ENCODE assay signal across 11 cellular contexts in genomic region chr1:61887076-61887867, GRCh38.
DNase-seq lines count a peak whose midpoint lies in the region; ATAC-seq and TF ChIP-seq lines count a peak whose summit lies in the region.
"Had no signal": no experiment of that assay in that cellular context is flagged by ENCODE, and none has a peak within 500 bp of the region (broad histone marks: within the 10 kb centered on the region; RNA-seq: fewer than 3 reads in every experiment).

No MANE protein-coding gene starts in this region.

- DNase-seq in HT-29 (ENCODE audit: low spot score): peak; percentile 31
- DNase-seq in NCI-H2227 treated with DMSO at 0.1 percent for 48 hours (lab: John Stamatoyannopoulos, UW): peak; percentile 13
- DNase-seq in osteocyte (ENCODE audit: extremely low spot score, unreplicated experiment): no peak
- DNase-seq in activated naive CD4-positive, alpha-beta T cell treated with anti-CD3 and anti-CD28 coated beads, Interleukin-2, amount 50 U/mL, for 72 hours (ENCODE audit: low spot score in 2 of 2): no peak
- DNase-seq: naive B cell, NCI-H146, spleen had no signal

- TF ChIP-seq CTCF in osteocyte (IDR thresholded peaks at IDR 0.05): no peak

- peaks cover 33% of the 10 kb centered on the region for H3K4me1 Mint-ChIP-seq in osteocyte (ENCODE audit: unreplicated experiment)
- H3K4me1 Mint-ChIP-seq: naive B cell had no signal

- ATAC-seq in esophagus mucosa: peak; percentile 53
- no peak for ATAC-seq in GM21447 (IDR thresholded peaks at IDR 0.05; ENCODE audit: unreplicated experiment)
- ATAC-seq in activated naive CD4-positive, alpha-beta T cell treated with anti-CD3 and anti-CD28 coated beads, Interleukin-2, amount 50 U/mL, for 72 hours: no peak
- no peak for ATAC-seq in GM21367 (IDR thresholded peaks at IDR 0.05; ENCODE audit: unreplicated experiment)
- ATAC-seq in GM19463 (IDR thresholded peaks at IDR 0.05; ENCODE audit: unreplicated experiment): no peak

- peaks cover 3% of the 10 kb centered on the region for H3K9me3 Mint-ChIP-seq in osteocyte (ENCODE audit: unreplicated experiment)
- H3K9me3 Mint-ChIP-seq in activated naive CD4-positive, alpha-beta T cell treated with anti-CD3 and anti-CD28 coated beads, Interleukin-2, amount 50 U/mL, for 72 hours: peaks cover 5 to 6% of the 10 kb centered on the region in 2 donors

- peak overlapping the region; percentile 6 for H3K4me3 Mint-ChIP-seq in osteocyte (ENCODE audit: unreplicated experiment)

- H3K27me3 Mint-ChIP-seq in osteocyte (ENCODE audit: unreplicated experiment): no peaks in the 10 kb centered on the region
- H3K27me3 Mint-ChIP-seq: naive B cell had no signal

- H3K27ac Mint-ChIP-seq in osteocyte (ENCODE audit: unreplicated experiment): peak overlapping the region; percentile 60
- no peak overlapping the region for H3K27ac Mint-ChIP-seq in activated naive CD4-positive, alpha-beta T cell treated with anti-CD3 and anti-CD28 coated beads, Interleukin-2, amount 50 U/mL, for 72 hours

- H3K36me3 Mint-ChIP-seq in osteocyte (ENCODE audit: unreplicated experiment): peaks cover 6% of the 10 kb centered on the region
- peaks cover 10 to 20% of the 10 kb centered on the region in 2 donors for H3K36me3 Mint-ChIP-seq in activated naive CD4-positive, alpha-beta T cell treated with anti-CD3 and anti-CD28 coated beads, Interleukin-2, amount 50 U/mL, for 72 hours

Comparison
In these comparisons a context has a peak if more than half of its experiments do, and no peak if none do; other contexts are left out.
1. DNase-seq: peak in HT-29 (single experiment) and NCI-H2227 treated with DMSO at 0.1 percent for 48 hours (single experiment); none in osteocyte (single experiment) and activated naive CD4-positive, alpha-beta T cell treated with anti-CD3 and anti-CD28 coated beads, Interleukin-2, amount 50 U/mL, for 72 hours (0 of 2).